8 cellular contexts compared by ENCODE assay signal in genomic region chr12:42756841-42757661, GRCh38.
DNase-seq lines count a peak whose midpoint lies in the region; ATAC-seq and TF ChIP-seq lines count a peak whose summit lies in the region.

No MANE protein-coding gene starts in this region.

- H3K27ac Mint-ChIP-seq in stimulated activated naive B cell treated with anti-CD40 and anti-IgM and Interleukin-4, amounts not matched to agents 10 μg/mL and 1 μg/mL and 100 μg/mL, for 72 hours, result no peak overlapping the region

- no peak overlapping the region for H3K4me3 ChIP-seq in sigmoid colon

- TF ChIP-seq CTCF in sigmoid colon (IDR thresholded peaks at IDR 0.05), result no peak

- no peaks in the 10 kb centered on the region for H3K9me3 ChIP-seq in sigmoid colon

- peaks cover 0 to 26% (median 20%) of the 10 kb centered on the region in 4 donors for H3K4me1 ChIP-seq in sigmoid colon

- no peaks in the 10 kb centered on the region for H3K4me1 Mint-ChIP-seq in stimulated activated naive B cell treated with anti-CD40 and anti-IgM and Interleukin-4, amounts not matched to agents 10 μg/mL and 1 μg/mL and 100 μg/mL, for 72 hours

- no peak overlapping the region for H3K4me3 Mint-ChIP-seq in stimulated activated naive B cell treated with anti-CD40 and anti-IgM and Interleukin-4, amounts not matched to agents 10 μg/mL and 1 μg/mL and 100 μg/mL, for 72 hours

- H3K36me3 ChIP-seq in sigmoid colon, result no peaks in the 10 kb centered on the region

- H3K27me3 Mint-ChIP-seq in stimulated activated naive B cell treated with anti-CD40 and anti-IgM and Interleukin-4, amounts not matched to agents 10 μg/mL and 1 μg/mL and 100 μg/mL, for 72 hours, result no peaks in the 10 kb centered on the region

- intact Hi-C loops in sigmoid colon (cut with DNase I), result no loop called here

- peak overlapping the region in 1 of 4 donors; percentile 17 for H3K27ac ChIP-seq in sigmoid colon

- H3K36me3 Mint-ChIP-seq in stimulated activated naive B cell treated with anti-CD40 and anti-IgM and Interleukin-4, amounts not matched to agents 10 μg/mL and 1 μg/mL and 100 μg/mL, for 72 hours, result no peaks in the 10 kb centered on the region

- whole genome bisulfite sequencing in sigmoid colon, 2 donors, result 29 to 52% methylated on average over 11 of the region's 11 CpGs

- no peaks in the 10 kb centered on the region for H3K27me3 ChIP-seq in sigmoid colon

- no peak for TF ChIP-seq POLR2A in sigmoid colon (IDR thresholded peaks at IDR 0.05)

- TF ChIP-seq EP300 in sigmoid colon (IDR thresholded peaks at IDR 0.05), result no peak

- ATAC-seq in GM18511 (IDR thresholded peaks at IDR 0.05; ENCODE audit: unreplicated experiment), result peak; percentile 56
- no peak for ATAC-seq in stimulated activated naive B cell treated with anti-CD40 and anti-IgM and Interleukin-4, amounts not matched to agents 10 μg/mL and 1 μg/mL and 100 μg/mL, for 72 hours (replicated peaks)

- H3K9me3 Mint-ChIP-seq in stimulated activated naive B cell treated with anti-CD40 and anti-IgM and Interleukin-4, amounts not matched to agents 10 μg/mL and 1 μg/mL and 100 μg/mL, for 72 hours, result peaks cover 0 to 3% of the 10 kb centered on the region in 2 donors

- DNase-seq in HPDE6-E6E7 (ENCODE audit: extremely low spot score) (peak; percentile 75), dedifferentiated amniotic fluid mesenchymal stem cell (ENCODE audit: extremely low spot score) (peak; percentile 43), non-pigmented ciliary epithelial cell (ENCODE audit: low read depth) (peak; percentile 97), 8988T (no peak), NCI-H510A treated with DMSO at 0.1 percent for 48 hours (lab: John Stamatoyannopoulos, UW) (no peak), sigmoid colon (no peak)
- DNase-seq in stimulated activated naive B cell treated with anti-CD40 and anti-IgM and Interleukin-4, amounts not matched to agents 10 μg/mL and 1 μg/mL and 100 μg/mL, for 72 hours, result no peak

Comparison
In these comparisons a context has a peak if more than half of its experiments do, and no peak if none do; other contexts are left out.
1. DNase-seq: peak in HPDE6-E6E7 (single experiment), dedifferentiated amniotic fluid mesenchymal stem cell (single experiment) and non-pigmented ciliary epithelial cell (single experiment); none in 8988T (single experiment), stimulated activated naive B cell treated with anti-CD40 and anti-IgM and Interleukin-4, amounts not matched to agents 10 μg/mL and 1 μg/mL and 100 μg/mL, for 72 hours (single experiment), NCI-H510A treated with DMSO at 0.1 percent for 48 hours (single experiment) and sigmoid colon (single experiment).